ENCODE assay signal across 12 cellular contexts in genomic region chr3:17478673-17479072, GRCh38.
DNase-seq lines count a peak whose midpoint lies in the region; ATAC-seq and TF ChIP-seq lines count a peak whose summit lies in the region.
"Had no signal": no experiment of that assay in that cellular context is flagged by ENCODE, and none has a peak within 500 bp of the region (broad histone marks: within the 10 kb centered on the region; RNA-seq: fewer than 3 reads in every experiment).

No MANE protein-coding gene starts in this region.

- no peak overlapping the region for H3K4me3 Mint-ChIP-seq in T-helper 17 cell
- H3K4me3 Mint-ChIP-seq: activated T-helper 17 cell treated with anti-CD3 and anti-CD28 coated beads, Interleukin-2, amount 50 U/mL, for 72 hours; nephron had no signal

- no peaks in the 10 kb centered on the region for H3K27me3 Mint-ChIP-seq in T-helper 17 cell
- H3K27me3 Mint-ChIP-seq: activated T-helper 17 cell treated with anti-CD3 and anti-CD28 coated beads, Interleukin-2, amount 50 U/mL, for 72 hours had no signal

- H3K4me1 Mint-ChIP-seq in T-helper 17 cell, result peaks cover 10% of the 10 kb centered on the region
- H3K4me1 Mint-ChIP-seq: activated T-helper 17 cell treated with anti-CD3 and anti-CD28 coated beads, Interleukin-2, amount 50 U/mL, for 72 hours; nephron had no signal

- no peak for TF ChIP-seq CTCF in fibroblast of the aortic adventitia (IDR thresholded peaks at IDR 0.05; ENCODE audit: insufficient read depth, low read length)

- H3K4me3 ChIP-seq in fibroblast of the aortic adventitia (ENCODE audit: low read depth, low read length), result no peak overlapping the region
- H3K4me3 ChIP-seq in skeletal muscle cell (ENCODE audit: low read depth, low read length), result no peak overlapping the region
- H3K4me3 ChIP-seq: tibial nerve had no signal

- H3K27ac Mint-ChIP-seq in T-helper 17 cell, result no peak overlapping the region
- H3K27ac Mint-ChIP-seq: activated T-helper 17 cell treated with anti-CD3 and anti-CD28 coated beads, Interleukin-2, amount 50 U/mL, for 72 hours; nephron had no signal

- H3K36me3 Mint-ChIP-seq in T-helper 17 cell (ENCODE audit: low read depth), result peaks cover 2% of the 10 kb centered on the region

- no peak for ATAC-seq in T-helper 17 cell
- ATAC-seq: activated T-helper 17 cell treated with anti-CD3 and anti-CD28 coated beads, Interleukin-2, amount 50 U/mL, for 72 hours had no signal

- H3K9me3 ChIP-seq in T-helper 17 cell (ENCODE audit: control insufficient read depth, low read length, poor library complexity, severe bottlenecking), result no peaks in the 10 kb centered on the region
- H3K9me3 ChIP-seq: tibial nerve had no signal

- DNase-seq in H4 (ENCODE audit: low spot score) (peak; percentile 55), RPMI7951 (ENCODE audit: low read depth) (peak; percentile 44), fibroblast of the aortic adventitia (ENCODE audit: low read depth) (peak; percentile 67), skeletal muscle cell (ENCODE audit: low read depth) (peak; percentile 75), NCI-H82 treated with DMSO at 0.1 percent for 48 hours (lab: John Stamatoyannopoulos, UW; ENCODE audit: unreplicated experiment) (no peak), mesenteric fat pad (ENCODE audit: low spot score) (no peak), T-helper 17 cell (no peak)
- DNase-seq: caudate nucleus, islet precursor cell had no signal

Comparison
In these comparisons a context has a peak if more than half of its experiments do, and no peak if none do; other contexts are left out.
1. DNase-seq: peak in H4 (single experiment), RPMI7951 (single experiment), fibroblast of the aortic adventitia (single experiment) and skeletal muscle cell (single experiment); none in NCI-H82 treated with DMSO at 0.1 percent for 48 hours (single experiment), mesenteric fat pad (single experiment) and T-helper 17 cell (0 of 3).